11 cellular contexts compared by ENCODE assay signal in genomic region chr17:40664582-40665333, GRCh38. TPM values are rescaled to one million over a fixed set of nuclear protein-coding genes. Genes with fewer than 3 reads are reported as not detected.
DNase-seq lines count a peak whose midpoint lies in the region; ATAC-seq and TF ChIP-seq lines count a peak whose summit lies in the region.
"Had no signal": no experiment of that assay in that cellular context is flagged by ENCODE, and none has a peak within 500 bp of the region (broad histone marks: within the 10 kb centered on the region; RNA-seq: fewer than 3 reads in every experiment).

KRT222 (minus strand) TSS chr17:40665177; CDS start chr17:40665099, 78 bp downstream.

- no peaks in the 10 kb centered on the region for H3K9me3 Mint-ChIP-seq in activated T-cell treated with anti-CD3 and anti-CD28 coated beads, Interleukin-2, amount 50 U/mL, for 72 hours
- H3K9me3 Mint-ChIP-seq in activated T-cell treated with anti-CD3 and anti-CD28 coated beads, Interleukin-2, amount 50 U/mL, for 4 hours, result no peaks in the 10 kb centered on the region
- H3K9me3 Mint-ChIP-seq: effector memory CD8-positive, alpha-beta T cell had no signal

- no peaks in the 10 kb centered on the region for H3K9me2 ChIP-seq in OCI-LY7 (ENCODE audit: insufficient read depth, low read length)

- H3K4me3 Mint-ChIP-seq in activated T-cell treated with anti-CD3 and anti-CD28 coated beads, Interleukin-2, amount 50 U/mL, for 72 hours, result peak within 1 kb of the TSS; percentile 60 to 71
- H3K4me3 Mint-ChIP-seq in activated T-cell treated with anti-CD3 and anti-CD28 coated beads, Interleukin-2, amount 50 U/mL, for 4 hours, result no peak within 1 kb of the TSS
- H3K4me3 Mint-ChIP-seq: effector memory CD8-positive, alpha-beta T cell had no signal

- H4K20me1 ChIP-seq in OCI-LY7 (ENCODE audit: insufficient read depth, low read length), result no peaks in the 10 kb centered on the region

- H3K36me3 ChIP-seq in mesodermal cell (ENCODE audit: control insufficient read depth, insufficient read depth, low read length) (no peaks in the 10 kb centered on the region), thoracic aorta (no peaks in the 10 kb centered on the region), OCI-LY7 (ENCODE audit: insufficient read depth, low read length) (no peaks in the 10 kb centered on the region)

- H3K4me1 ChIP-seq in mesodermal cell (ENCODE audit: control insufficient read depth, insufficient read depth, low read length, poor library complexity, severe bottlenecking) (peaks cover 4% of the 10 kb centered on the region), thoracic aorta (ENCODE audit: control insufficient read depth in 1 of 2, low read depth in 2 of 2) (no peaks in the 10 kb centered on the region), OCI-LY7 (ENCODE audit: insufficient read depth, low read length, poor library complexity, severe bottlenecking) (no peaks in the 10 kb centered on the region)

- no peaks in the 10 kb centered on the region for H3K27me3 ChIP-seq in thoracic aorta (replicated peaks; ENCODE audit: insufficient read depth)

- peak in 1 of 2 donors; percentile 5 for DNase-seq in activated T-cell treated with anti-CD3 and anti-CD28 coated beads, Interleukin-2, amount 50 U/mL, for 72 hours
- no peak for DNase-seq in activated T-cell treated with anti-CD3 and anti-CD28 coated beads, Interleukin-2, amount 50 U/mL, for 4 hours
- peak; percentile 45 for DNase-seq in cerebellum (ENCODE audit: low spot score)
- no peak for DNase-seq in thoracic aorta (ENCODE audit: low spot score)
- no peak for DNase-seq in SKM-1 treated with dmso at 0.1 percent for 144 hours (lab: John Stamatoyannopoulos, UW; ENCODE audit: unreplicated experiment)
- DNase-seq in ecto neural progenitor cell (ENCODE audit: low spot score), result no peak
- DNase-seq in OCI-LY7 (ENCODE audit: low spot score), result no peak
- DNase-seq: activated CD8-positive, alpha-beta memory T cell treated with anti-CD3 and anti-CD28 coated beads for 24 hours; effector memory CD8-positive, alpha-beta T cell; NCI-H1092 had no signal

- CTCF ChIA-PET in OCI-LY7 (lab: Charles Lee; ENCODE audit: unreplicated experiment), result no interaction called here

- WGBS in mesodermal cell (ENCODE audit: insufficient coverage in 2 of 2), 2 experiments, result 0 to 17% methylated on average over 4 to 7 of the region's 12 CpGs

- H3K79me2 ChIP-seq in OCI-LY7 (ENCODE audit: insufficient read depth, low read depth, low read length), result no peaks in the 10 kb centered on the region

- no peak within 1 kb of the TSS for H3K4me2 ChIP-seq in OCI-LY7 (ENCODE audit: low read length)

- H2AFZ ChIP-seq in OCI-LY7 (ENCODE audit: low read length), result no peak within 1 kb of the TSS

- POLR2A ChIA-PET in OCI-LY7 (lab: Charles Lee), result interaction anchor here (0.7 kb wide), 1 partner anchor 129 kb away, joined by 4 read pairs; no protein-coding TSS in a partner anchor

- ATAC-seq in activated T-cell treated with anti-CD3 and anti-CD28 coated beads, Interleukin-2, amount 50 U/mL, for 72 hours (replicated peaks in 1 of 2), result no peak
- ATAC-seq in activated T-cell treated with anti-CD3 and anti-CD28 coated beads, Interleukin-2, amount 50 U/mL, for 4 hours, result no peak
- ATAC-seq in thoracic aorta (ENCODE audit: insufficient number of reproducible peaks, low FRiP score, low read depth), result no peak
- ATAC-seq: effector memory CD8-positive, alpha-beta T cell had no signal

- H3K4me3 ChIP-seq in mesodermal cell (ENCODE audit: extremely low read depth, insufficient read depth, low read length, poor library complexity, severe bottlenecking), result peak within 1 kb of the TSS; percentile 8
- H3K4me3 ChIP-seq in thoracic aorta, result peak within 1 kb of the TSS; percentile 18
- H3K4me3 ChIP-seq in OCI-LY7 (ENCODE audit: low read depth, low read length, poor library complexity, severe bottlenecking), result no peak within 1 kb of the TSS

- H3K27ac ChIP-seq in mesodermal cell (ENCODE audit: low read depth, low read length, severe bottlenecking), result no peak within 1 kb of the TSS
- H3K27ac ChIP-seq in thoracic aorta, result no peak within 1 kb of the TSS
- H3K27ac ChIP-seq in OCI-LY7 (ENCODE audit: low read depth, low read length, poor library complexity, severe bottlenecking), result no peak within 1 kb of the TSS

- BruUV-seq in OCI-LY7 (replicated peaks; lab: Mats Ljungman, UMichigan), result no TSS peak

- intact Hi-C loops in OCI-LY7 (cut with micrococcal nuclease; ENCODE audit: unreplicated experiment), result no loop called here

- peaks cover 30% of the 10 kb centered on the region for H3K27me3 Mint-ChIP-seq in activated T-cell treated with anti-CD3 and anti-CD28 coated beads, Interleukin-2, amount 50 U/mL, for 72 hours (ENCODE audit: low read depth)
- peaks cover 35% of the 10 kb centered on the region for H3K27me3 Mint-ChIP-seq in activated T-cell treated with anti-CD3 and anti-CD28 coated beads, Interleukin-2, amount 50 U/mL, for 4 hours (ENCODE audit: low read depth)

- no peaks in the 10 kb centered on the region for H3K36me3 Mint-ChIP-seq in activated T-cell treated with anti-CD3 and anti-CD28 coated beads, Interleukin-2, amount 50 U/mL, for 72 hours (ENCODE audit: insufficient read depth in 2 of 2)
- no peaks in the 10 kb centered on the region for H3K36me3 Mint-ChIP-seq in activated T-cell treated with anti-CD3 and anti-CD28 coated beads, Interleukin-2, amount 50 U/mL, for 4 hours (ENCODE audit: insufficient read depth)

- H3K9me3 ChIP-seq in mesodermal cell (ENCODE audit: control insufficient read depth, low read length) (no peaks in the 10 kb centered on the region), thoracic aorta (no peaks in the 10 kb centered on the region), OCI-LY7 (ENCODE audit: low read length) (no peaks in the 10 kb centered on the region)

- TF ChIP-seq CTCF in thoracic aorta (IDR thresholded peaks at IDR 0.05), result no peak
- TF ChIP-seq CTCF in OCI-LY7 (conservative IDR thresholded peaks at IDR 0.05; ENCODE audit: low read length), result no peak

- H3K27ac Mint-ChIP-seq in activated T-cell treated with anti-CD3 and anti-CD28 coated beads, Interleukin-2, amount 50 U/mL, for 72 hours, result no peak within 1 kb of the TSS
- H3K27ac Mint-ChIP-seq: effector memory CD8-positive, alpha-beta T cell had no signal

- H3K4me1 Mint-ChIP-seq in activated T-cell treated with anti-CD3 and anti-CD28 coated beads, Interleukin-2, amount 50 U/mL, for 72 hours (ENCODE audit: low read depth), result peaks cover 13% of the 10 kb centered on the region
- peaks cover 7% of the 10 kb centered on the region for H3K4me1 Mint-ChIP-seq in activated T-cell treated with anti-CD3 and anti-CD28 coated beads, Interleukin-2, amount 50 U/mL, for 4 hours (ENCODE audit: low read depth)

RNA-seq across cellular contexts. Expression of gene KRT222, which starts in this region (rescaled TPM):
- total RNA-seq in activated T-cell treated with anti-CD3 and anti-CD28 coated beads, Interleukin-2, amount 50 U/mL, for 72 hours, result not detected
- not detected for total RNA-seq in activated T-cell treated with anti-CD3 and anti-CD28 coated beads, Interleukin-2, amount 50 U/mL, for 4 hours
- total RNA-seq in cerebellum (17.6 TPM), thoracic aorta (under 1 TPM; 0.63 to 0.81 TPM), OCI-LY7 (2022) (not detected in 2 replicates)
- polyA plus RNA-seq in mesodermal cell (2013, experiment 1 of 2), result 0.11 TPM
- polyA plus RNA-seq in mesodermal cell (2013, experiment 2 of 2), result not detected
- not detected in 2 replicates for total RNA-seq in OCI-LY7 (2014; rRNA removed; shearing (Covaris generic))

Comparison
In these comparisons a context has a peak if more than half of its experiments do, and no peak if none do; other contexts are left out.
1. RNA of gene KRT222 (total RNA-seq): 17.6 TPM in cerebellum (single experiment); 0.63 to 0.81 TPM in thoracic aorta, not detected in activated T-cell treated with anti-CD3 and anti-CD28 coated beads, Interleukin-2, amount 50 U/mL, for 72 hours, not detected in activated T-cell treated with anti-CD3 and anti-CD28 coated beads, Interleukin-2, amount 50 U/mL, for 4 hours and not detected in OCI-LY7; every median in the first group is over 10 times any median in the second.